ENCODE assay signal across 8 cellular contexts in the genomic region with DNA sequence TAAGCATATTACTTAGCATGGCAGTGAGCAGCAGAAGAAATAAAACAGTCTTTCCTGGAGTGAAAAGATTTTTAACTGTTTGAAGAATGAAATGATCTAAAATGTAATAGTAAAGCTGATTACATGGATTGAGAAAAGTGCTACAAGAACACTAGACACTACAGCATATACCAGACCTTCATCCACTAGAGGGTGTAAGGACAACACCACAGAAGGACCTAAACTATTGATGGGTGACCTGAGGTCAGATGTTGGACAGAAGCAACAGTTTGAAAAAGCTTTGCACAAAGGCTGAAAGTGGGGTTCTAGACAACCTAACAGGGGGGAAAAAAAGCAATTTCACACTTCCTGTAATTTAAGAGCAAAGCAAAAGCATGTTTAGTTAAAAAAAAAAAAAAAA.
DNase-seq lines count a peak whose midpoint lies in the region; ATAC-seq, FAIRE-seq and TF ChIP-seq lines count a peak whose summit lies in the region.

No MANE protein-coding gene starts in this region.

- no peak for TF ChIP-seq EP300 in upper lobe of left lung (IDR thresholded peaks at IDR 0.05)

- no peak for TF ChIP-seq POLR2A in upper lobe of left lung (IDR thresholded peaks at IDR 0.05)

- DNase-seq in NCI-H2227 (lab: John Stamatoyannopoulos, UW; ENCODE audit: unreplicated experiment) (peak; percentile 12), NCI-H2227 treated with DMSO at 0.1 percent for 48 hours (lab: John Stamatoyannopoulos, UW) (no peak), NCI-H2029 (lab: John Stamatoyannopoulos, UW) (peak; percentile 5), astrocyte of the spinal cord (ENCODE audit: low read depth, low spot score) (peak; percentile 73), upper lobe of left lung (no peak), mesenteric fat pad (ENCODE audit: low spot score) (no peak), NCI-H524 treated with DMSO at 0.1 percent for 48 hours (lab: John Stamatoyannopoulos, UW) (no peak)

- H3K27ac ChIP-seq in upper lobe of left lung: no peak overlapping the region

- H3K4me3 ChIP-seq in astrocyte of the spinal cord (ENCODE audit: low read depth, low read length): no peak overlapping the region
- H3K4me3 ChIP-seq in upper lobe of left lung: no peak overlapping the region

- H3K9me3 ChIP-seq in upper lobe of left lung: no peaks in the 10 kb centered on the region

- peak; percentile 99 for FAIRE-seq in islet of Langerhans (lab: Jason Lieb, UNC)

- H3K27me3 ChIP-seq in upper lobe of left lung: no peaks in the 10 kb centered on the region

- in situ Hi-C loops in astrocyte of the spinal cord (cut with HindIII; ENCODE audit: low sequenced_read_pairs): no loop called here

- peak; percentile 82 to 83 for ATAC-seq in upper lobe of left lung (ENCODE audit: low FRiP score in 2 of 2)

- peak; percentile 66 for TF ChIP-seq CTCF in astrocyte of the spinal cord (IDR thresholded peaks at IDR 0.05; ENCODE audit: low read depth, low read length)
- TF ChIP-seq CTCF in upper lobe of left lung (IDR thresholded peaks at IDR 0.05): peak; percentile 34 to 78 (median 60)

- H3K4me1 ChIP-seq in upper lobe of left lung: no peaks in the 10 kb centered on the region

- no peaks in the 10 kb centered on the region for H3K36me3 ChIP-seq in upper lobe of left lung

Comparison
In these comparisons a context has a peak if more than half of its experiments do, and no peak if none do; other contexts are left out.
1. DNase-seq: peak in NCI-H2227 (single experiment), NCI-H2029 (single experiment) and astrocyte of the spinal cord (single experiment); none in NCI-H2227 treated with DMSO at 0.1 percent for 48 hours (single experiment), upper lobe of left lung (0 of 2), mesenteric fat pad (single experiment) and NCI-H524 treated with DMSO at 0.1 percent for 48 hours (single experiment).